In genomic region chr19:49451430-49452181, GRCh38 we compare ENCODE assay signal across 8 cellular contexts. TPM values are rescaled to one million over a fixed set of nuclear protein-coding genes. Genes with fewer than 3 reads are reported as not detected.
DNase-seq lines count a peak whose midpoint lies in the region; ATAC-seq and TF ChIP-seq lines count a peak whose summit lies in the region.

Gene PIH1D1 (minus strand): TSS chr19:49451814. CDS start chr19:49451574, 240 bp downstream.

- H3K4me3 ChIP-seq in RWPE2 (ENCODE audit: severe bottlenecking), result peak within 1 kb of the TSS; percentile 76
- peak within 1 kb of the TSS; percentile 96 for H3K4me3 ChIP-seq in fibroblast of pulmonary artery (replicated peaks; ENCODE audit: low read depth, low read length)

- DNase-seq in Daoy (ENCODE audit: low read depth) (peak; percentile 99), GOT3 (lab: John Stamatoyannopoulos, UW) (peak; percentile 87), LoVo (ENCODE audit: low spot score) (peak; percentile 99), RWPE2 (ENCODE audit: low spot score) (peak; percentile 97), fibroblast of pulmonary artery (ENCODE audit: low read depth) (peak; percentile 100)
- peak; percentile 95 for DNase-seq in activated T-helper 2 cell treated with anti-CD3 and anti-CD28 coated beads, Interferon-gamma antibody, Interleukin-2, Interleukin-4, amounts not matched to agents 10 μg/mL and 5 μg/mL and 100 μg/mL, durations not matched to agents 14 hours and 24 hours and 36 hours (ENCODE audit: low spot score)
- DNase-seq in natural killer cell treated with Interleukin-12 subunit alpha and Interleukin-12 subunit beta and Interleukin-15 and Interleukin-18, amount 100 ng/mL, for 72 hours (ENCODE audit: low spot score), result peak; percentile 97
- peak; percentile 93 for DNase-seq in stimulated activated naive CD8-positive, alpha-beta T cell treated with anti-CD3 and anti-CD28 coated beads, Interleukin-15, Interleukin-2, amounts not matched to agents 100 U/mL and 50 U/mL, for 24 hours

- peak within 1 kb of the TSS; percentile 81 for H3K27ac ChIP-seq in RWPE2 (ENCODE audit: poor library complexity, severe bottlenecking)

- no peaks in the 10 kb centered on the region for H3K9me3 Mint-ChIP-seq in activated T-helper 2 cell treated with anti-CD3 and anti-CD28 coated beads, Interferon-gamma antibody, Interleukin-2, Interleukin-4, amounts not matched to agents 10 μg/mL and 5 μg/mL and 100 μg/mL, durations not matched to agents 14 hours and 24 hours and 36 hours
- no peaks in the 10 kb centered on the region for H3K9me3 Mint-ChIP-seq in natural killer cell treated with Interleukin-12 subunit alpha and Interleukin-12 subunit beta and Interleukin-15 and Interleukin-18, amount 100 ng/mL, for 72 hours

- peaks cover 28% of the 10 kb centered on the region for H3K36me3 ChIP-seq in RWPE2 (ENCODE audit: low read depth)

- no peaks in the 10 kb centered on the region for H3K27me3 Mint-ChIP-seq in activated T-helper 2 cell treated with anti-CD3 and anti-CD28 coated beads, Interferon-gamma antibody, Interleukin-2, Interleukin-4, amounts not matched to agents 10 μg/mL and 5 μg/mL and 100 μg/mL, durations not matched to agents 14 hours and 24 hours and 36 hours (ENCODE audit: low read depth)
- H3K27me3 Mint-ChIP-seq in natural killer cell treated with Interleukin-12 subunit alpha and Interleukin-12 subunit beta and Interleukin-15 and Interleukin-18, amount 100 ng/mL, for 72 hours, result no peaks in the 10 kb centered on the region

- H3K27me3 ChIP-seq in RWPE2 (ENCODE audit: insufficient read depth, poor library complexity, severe bottlenecking), result no peaks in the 10 kb centered on the region

- H3K36me3 Mint-ChIP-seq in activated T-helper 2 cell treated with anti-CD3 and anti-CD28 coated beads, Interferon-gamma antibody, Interleukin-2, Interleukin-4, amounts not matched to agents 10 μg/mL and 5 μg/mL and 100 μg/mL, durations not matched to agents 14 hours and 24 hours and 36 hours (ENCODE audit: low read depth), result peaks cover 48% of the 10 kb centered on the region
- H3K36me3 Mint-ChIP-seq in natural killer cell treated with Interleukin-12 subunit alpha and Interleukin-12 subunit beta and Interleukin-15 and Interleukin-18, amount 100 ng/mL, for 72 hours, result peaks cover 23% of the 10 kb centered on the region

- peaks cover 30% of the 10 kb centered on the region for H3K4me1 Mint-ChIP-seq in activated T-helper 2 cell treated with anti-CD3 and anti-CD28 coated beads, Interferon-gamma antibody, Interleukin-2, Interleukin-4, amounts not matched to agents 10 μg/mL and 5 μg/mL and 100 μg/mL, durations not matched to agents 14 hours and 24 hours and 36 hours (ENCODE audit: low read depth)
- peaks cover 36 to 50% of the 10 kb centered on the region in 2 donors for H3K4me1 Mint-ChIP-seq in natural killer cell treated with Interleukin-12 subunit alpha and Interleukin-12 subunit beta and Interleukin-15 and Interleukin-18, amount 100 ng/mL, for 72 hours (ENCODE audit: low read depth in 2 of 2)

- H3K4me1 ChIP-seq in RWPE2 (ENCODE audit: insufficient read depth, poor library complexity, severe bottlenecking), result peaks cover 6% of the 10 kb centered on the region

- peak within 1 kb of the TSS; percentile 99 for H3K4me3 Mint-ChIP-seq in activated T-helper 2 cell treated with anti-CD3 and anti-CD28 coated beads, Interferon-gamma antibody, Interleukin-2, Interleukin-4, amounts not matched to agents 10 μg/mL and 5 μg/mL and 100 μg/mL, durations not matched to agents 14 hours and 24 hours and 36 hours (ENCODE audit: low read depth)
- peak within 1 kb of the TSS; percentile 100 for H3K4me3 Mint-ChIP-seq in natural killer cell treated with Interleukin-12 subunit alpha and Interleukin-12 subunit beta and Interleukin-15 and Interleukin-18, amount 100 ng/mL, for 72 hours

- H3K27ac Mint-ChIP-seq in activated T-helper 2 cell treated with anti-CD3 and anti-CD28 coated beads, Interferon-gamma antibody, Interleukin-2, Interleukin-4, amounts not matched to agents 10 μg/mL and 5 μg/mL and 100 μg/mL, durations not matched to agents 14 hours and 24 hours and 36 hours, result peak within 1 kb of the TSS; percentile 100
- H3K27ac Mint-ChIP-seq in natural killer cell treated with Interleukin-12 subunit alpha and Interleukin-12 subunit beta and Interleukin-15 and Interleukin-18, amount 100 ng/mL, for 72 hours, result peak within 1 kb of the TSS; percentile 98 to 99

- H3K9me3 ChIP-seq in RWPE2 (ENCODE audit: severe bottlenecking), result no peaks in the 10 kb centered on the region

- intact Hi-C loops in activated T-helper 2 cell treated with anti-CD3 and anti-CD28 coated beads, Interferon-gamma antibody, Interleukin-2, Interleukin-4, amounts not matched to agents 10 μg/mL and 5 μg/mL and 100 μg/mL, durations not matched to agents 14 hours and 24 hours and 36 hours (cut with micrococcal nuclease), result loop anchor here (1.0 to 5.0 kb wide), 2 partner anchors 8 to 46 kb away; partner anchors contain the start of gene RPS11

- ATAC-seq in RWPE2 (ENCODE audit: low read depth), result peak; percentile 74
- ATAC-seq in natural killer cell treated with Interleukin-12 subunit alpha and Interleukin-12 subunit beta and Interleukin-15 and Interleukin-18, amount 100 ng/mL, for 72 hours, result peak; percentile 77 to 85
- ATAC-seq in stimulated activated naive CD8-positive, alpha-beta T cell treated with anti-CD3 and anti-CD28 coated beads, Interleukin-15, Interleukin-2, amounts not matched to agents 100 U/mL and 50 U/mL, for 24 hours, result peak; percentile 76

- TF ChIP-seq CTCF in RWPE2 (IDR thresholded peaks at IDR 0.05; ENCODE audit: poor library complexity, severe bottlenecking) (peak; percentile 3), fibroblast of pulmonary artery (IDR thresholded peaks at IDR 0.05; ENCODE audit: low read length, missing control alignments) (peak; percentile 18)

RNA-seq across cellular contexts. Expression of gene PIH1D1, which starts in this region (rescaled TPM):
- 146 and 200 TPM in 2 replicates for total RNA-seq in Daoy (2014; rRNA removed; shearing (Covaris generic))
- total RNA-seq in activated T-helper 2 cell treated with anti-CD3 and anti-CD28 coated beads, Interferon-gamma antibody, Interleukin-2, Interleukin-4, amounts not matched to agents 10 μg/mL and 5 μg/mL and 100 μg/mL, durations not matched to agents 14 hours and 24 hours and 36 hours, result 136 and 138 TPM in 2 replicates
- 100 to 1,000 TPM; 110 to 170 TPM for total RNA-seq in natural killer cell treated with Interleukin-12 subunit alpha and Interleukin-12 subunit beta and Interleukin-15 and Interleukin-18, amount 100 ng/mL, for 72 hours

Comparison
In these comparisons a context has a peak if more than half of its experiments do, and no peak if none do; other contexts are left out.
1. Peak in every context shown above with its lines: DNase-seq, ATAC-seq, H3K4me3 ChIP-seq and H3K27ac ChIP-seq.